Comparison of ENCODE assay signal across 15 cellular contexts in the genomic region with DNA sequence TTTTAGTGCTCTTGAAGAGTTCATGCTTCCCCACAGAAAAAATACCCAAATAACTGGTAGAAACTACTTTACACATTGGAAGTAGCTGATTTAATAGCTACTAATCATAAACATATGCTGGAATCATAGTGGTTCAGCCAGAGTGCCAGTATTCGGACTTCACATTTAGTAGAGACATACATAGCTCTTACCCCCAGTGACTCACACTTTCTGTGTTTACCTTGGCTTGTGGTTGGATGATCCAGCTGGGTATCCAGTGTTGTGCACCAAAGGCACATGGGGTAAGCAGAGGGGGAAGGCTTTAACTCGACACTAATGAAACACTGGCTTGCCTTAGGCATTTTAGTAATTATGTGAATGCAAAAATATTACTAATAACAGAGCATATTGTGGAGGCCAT. TPM values are rescaled to one million over a fixed set of nuclear protein-coding genes. Genes with fewer than 3 reads are reported as not detected.
DNase-seq lines count a peak whose midpoint lies in the region; ATAC-seq and TF ChIP-seq lines count a peak whose summit lies in the region.
"Had no signal": no experiment of that assay in that cellular context is flagged by ENCODE, and none has a peak within 500 bp of the region (broad histone marks: within the 10 kb centered on the region; RNA-seq: fewer than 3 reads in every experiment).

No MANE protein-coding gene starts in this region.

- no peaks in the 10 kb centered on the region for H3K27me3 Mint-ChIP-seq in stimulated activated naive B cell treated with anti-CD40 and anti-IgM and Interleukin-4, amounts not matched to agents 10 μg/mL and 1 μg/mL and 100 μg/mL, for 72 hours
- H3K27me3 Mint-ChIP-seq: activated CD8-positive, alpha-beta T cell treated with anti-CD3 and anti-CD28 coated beads for 36 hours had no signal

- H3F3A ChIP-seq in smooth muscle cell (ENCODE audit: low read depth) = peaks cover 14% of the 10 kb centered on the region

- H2AFZ ChIP-seq in smooth muscle cell (ENCODE audit: low read depth) = no peak overlapping the region

- no peak overlapping the region for H3K9ac ChIP-seq in smooth muscle cell (ENCODE audit: low read depth)

- no peak for TF ChIP-seq CTCF in fibroblast of mammary gland (conservative IDR thresholded peaks at IDR 0.05; ENCODE audit: control insufficient read depth, insufficient read depth, low read depth, low read length)
- no peak for TF ChIP-seq CTCF in smooth muscle cell (IDR thresholded peaks at IDR 0.05; ENCODE audit: borderline replicate concordance, insufficient read depth, poor library complexity, severe bottlenecking)

- DNase-seq in NCI-H2107 treated with DMSO at 0.1 percent for 48 hours (lab: John Stamatoyannopoulos, UW; ENCODE audit: unreplicated experiment) (peak; percentile 7), NCI-H2107 (lab: John Stamatoyannopoulos, UW) (no peak), SJCRH30 (peak; percentile 58 to 72), fibroblast of mammary gland (ENCODE audit: low read depth) (peak; percentile 99), smooth muscle cell (lab: John Stamatoyannopoulos, UW; ENCODE audit: unreplicated experiment) (no peak)
- DNase-seq in stimulated activated naive B cell treated with anti-CD40 and anti-IgM and Interleukin-4, amounts not matched to agents 10 μg/mL and 1 μg/mL and 100 μg/mL, for 72 hours = no peak
- DNase-seq: activated CD8-positive, alpha-beta T cell treated with anti-CD3 and anti-CD28 coated beads for 36 hours; adrenal gland; GF-D8; NCI-H1930; testis had no signal

- H3K9me3 ChIP-seq in SJCRH30 (replicated peaks) (no peaks in the 10 kb centered on the region; the same call in 1 of the 2 replicates), smooth muscle cell (replicated peaks; ENCODE audit: low read depth) (no peaks in the 10 kb centered on the region)
- H3K9me3 ChIP-seq: adrenal gland, testis had no signal

- H3K4me2 ChIP-seq in smooth muscle cell = peak overlapping the region; percentile 68

- H3K4me1 ChIP-seq in SJCRH30 (peaks cover 59% of the 10 kb centered on the region), smooth muscle cell (ENCODE audit: low read depth) (peaks cover 49% of the 10 kb centered on the region)

- peak overlapping the region; percentile 22 for H3K27ac ChIP-seq in SJCRH30
- H3K27ac ChIP-seq in smooth muscle cell (ENCODE audit: low read depth) = peak overlapping the region; percentile 89
- H3K27ac ChIP-seq: 22Rv1, adrenal gland, testis had no signal

- H3K4me1 Mint-ChIP-seq in stimulated activated naive B cell treated with anti-CD40 and anti-IgM and Interleukin-4, amounts not matched to agents 10 μg/mL and 1 μg/mL and 100 μg/mL, for 72 hours = no peaks in the 10 kb centered on the region

- no peaks in the 10 kb centered on the region for H3K27me3 ChIP-seq in SJCRH30
- H3K27me3 ChIP-seq in smooth muscle cell (ENCODE audit: low read depth) = no peaks in the 10 kb centered on the region
- H3K27me3 ChIP-seq: adrenal gland, heart right ventricle, testis had no signal

- no peaks in the 10 kb centered on the region for H3K36me3 Mint-ChIP-seq in stimulated activated naive B cell treated with anti-CD40 and anti-IgM and Interleukin-4, amounts not matched to agents 10 μg/mL and 1 μg/mL and 100 μg/mL, for 72 hours

- no peaks in the 10 kb centered on the region for H3K36me3 ChIP-seq in SJCRH30
- no peaks in the 10 kb centered on the region for H3K36me3 ChIP-seq in smooth muscle cell (ENCODE audit: low read depth)
- H3K36me3 ChIP-seq: adrenal gland, heart right ventricle had no signal

- H3K4me3 Mint-ChIP-seq in stimulated activated naive B cell treated with anti-CD40 and anti-IgM and Interleukin-4, amounts not matched to agents 10 μg/mL and 1 μg/mL and 100 μg/mL, for 72 hours = no peak overlapping the region
- H3K4me3 Mint-ChIP-seq: activated CD8-positive, alpha-beta T cell treated with anti-CD3 and anti-CD28 coated beads for 36 hours had no signal

- no peak overlapping the region for H3K27ac Mint-ChIP-seq in stimulated activated naive B cell treated with anti-CD40 and anti-IgM and Interleukin-4, amounts not matched to agents 10 μg/mL and 1 μg/mL and 100 μg/mL, for 72 hours
- H3K27ac Mint-ChIP-seq: activated CD8-positive, alpha-beta T cell treated with anti-CD3 and anti-CD28 coated beads for 36 hours had no signal

- H3K9me3 Mint-ChIP-seq in stimulated activated naive B cell treated with anti-CD40 and anti-IgM and Interleukin-4, amounts not matched to agents 10 μg/mL and 1 μg/mL and 100 μg/mL, for 72 hours = peaks cover 4% of the 10 kb centered on the region in 2 donors

- no peaks in the 10 kb centered on the region for H4K20me1 ChIP-seq in smooth muscle cell (ENCODE audit: low read depth)

- no peak for ATAC-seq in HG02759 (IDR thresholded peaks at IDR 0.05; ENCODE audit: unreplicated experiment)
- no peak for ATAC-seq in HG03469 (IDR thresholded peaks at IDR 0.05; ENCODE audit: unreplicated experiment)
- no peak for ATAC-seq in stimulated activated naive B cell treated with anti-CD40 and anti-IgM and Interleukin-4, amounts not matched to agents 10 μg/mL and 1 μg/mL and 100 μg/mL, for 72 hours (replicated peaks)
- ATAC-seq: activated CD8-positive, alpha-beta T cell treated with anti-CD3 and anti-CD28 coated beads for 36 hours had no signal

- H3K4me3 ChIP-seq in SJCRH30 = no peak overlapping the region
- H3K4me3 ChIP-seq in fibroblast of mammary gland (ENCODE audit: control insufficient read depth, low read depth, low read length) = no peak overlapping the region
- no peak overlapping the region for H3K4me3 ChIP-seq in smooth muscle cell
- H3K4me3 ChIP-seq: adrenal gland, heart right ventricle, testis had no signal

- 5% methylated on average over 2 of the region's 2 CpGs for whole genome bisulfite sequencing in smooth muscle cell (ENCODE audit: low lambda C conversion rate)

- peaks cover 33% of the 10 kb centered on the region for H3K79me2 ChIP-seq in smooth muscle cell (ENCODE audit: low read depth)

RNA-seq across cellular contexts. Expression of a gene that starts 18.1 kb away (rescaled TPM):
- 12.6 and 15.1 TPM in 2 replicates for total RNA-seq in SJCRH30 (2014; rRNA removed; shearing (Covaris generic))
- total RNA-seq in smooth muscle cell = 27.7 and 40.0 TPM in 2 replicates
- polyA plus RNA-seq in smooth muscle cell = 13.8 and 16.2 TPM in 2 replicates
- total RNA-seq: activated CD8-positive, alpha-beta T cell treated with anti-CD3 and anti-CD28 coated beads for 36 hours had no signal

Comparison
In these comparisons a context has a peak if more than half of its experiments do, and no peak if none do; other contexts are left out.
1. DNase-seq: peak in NCI-H2107 treated with DMSO at 0.1 percent for 48 hours (single experiment), SJCRH30 (2 of 2) and fibroblast of mammary gland (single experiment); none in NCI-H2107 (single experiment), smooth muscle cell (single experiment) and stimulated activated naive B cell treated with anti-CD40 and anti-IgM and Interleukin-4, amounts not matched to agents 10 μg/mL and 1 μg/mL and 100 μg/mL, for 72 hours (single experiment).